Comparison of ENCODE assay signal across 32 cellular contexts in the genomic region with DNA sequence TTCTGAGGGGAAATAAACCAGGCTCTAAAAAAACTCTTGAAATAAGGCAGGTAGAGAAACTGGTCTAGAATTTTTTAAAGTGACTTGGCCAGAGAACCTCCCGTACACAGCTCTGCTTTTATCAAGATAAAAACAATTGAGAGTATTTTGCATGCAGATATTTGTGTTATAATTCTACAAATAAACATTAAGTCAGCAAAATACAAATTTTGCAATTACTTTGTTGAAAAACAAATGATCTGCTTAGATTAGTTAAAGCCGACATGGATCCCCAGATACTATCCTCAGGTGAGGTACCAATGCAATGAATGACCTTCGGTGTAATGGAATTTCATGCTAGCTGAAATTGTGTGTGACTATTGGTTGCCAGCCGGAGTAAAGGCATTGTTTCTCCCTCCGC.
"Had no signal": no experiment of that assay in that cellular context is flagged by ENCODE, and none has a peak within 500 bp of the region (broad histone marks: within the 10 kb centered on the region; RNA-seq: fewer than 3 reads in every experiment).

No MANE protein-coding gene starts in this region.

- H3K27me3 ChIP-seq: adrenal gland, body of pancreas, esophagus muscularis mucosa, foreskin keratinocyte, gastrocnemius medialis, heart left ventricle had no signal

- FAIRE-seq: colon had no signal

- H3K27ac ChIP-seq: adrenal gland, body of pancreas, esophagus muscularis mucosa, foreskin keratinocyte, gastrocnemius medialis, heart left ventricle, WERI-Rb-1 had no signal

- H3K4me3 ChIP-seq: adrenal gland, body of pancreas, esophagus muscularis mucosa, gastrocnemius medialis, heart left ventricle had no signal

- H3K36me3 ChIP-seq: adrenal gland, esophagus muscularis mucosa, gastrocnemius medialis, heart left ventricle, WERI-Rb-1 had no signal

- H3K9me3 ChIP-seq: adrenal gland, body of pancreas, esophagus muscularis mucosa, gastrocnemius medialis, heart left ventricle had no signal

- DNase-seq: activated B cell treated with CpG ODN at 0.5 μM for 24 hours; activated CD4-positive, alpha-beta memory T cell treated with anti-CD3 and anti-CD28 coated beads for 36 hours; activated CD4-positive, alpha-beta T cell treated with anti-CD3 and anti-CD28 coated beads, Interleukin-2, amount 10 ng/mL, durations not matched to agents 24 days and 14 days; activated CD8-positive, alpha-beta memory T cell treated with anti-CD3 and anti-CD28 coated beads, Interleukin-2, amount 10 ng/mL, durations not matched to agents 7 days and 5 days; activated CD8-positive, alpha-beta memory T cell treated with anti-CD3 and anti-CD28 coated beads, Interleukin-2, amount 50 U/mL, for 4 hours; activated CD8-positive, alpha-beta T cell treated with anti-CD3 and anti-CD28 coated beads, Interleukin-2, amount 10 ng/mL, durations not matched to agents 7 days and 5 days; activated effector memory CD4-positive, alpha-beta T cell treated with anti-CD3 and anti-CD28 coated beads, Interleukin-2, amount 50 U/mL, for 16 hours; activated naive CD4-positive, alpha-beta T cell treated with anti-CD3 and anti-CD28 coated beads for 36 hours; activated naive CD8-positive, alpha-beta T cell treated with anti-CD3 and anti-CD28 coated beads for 36 hours; activated naive CD8-positive, alpha-beta T cell treated with anti-CD3 and anti-CD28 coated beads, Interleukin-2, amount 50 U/mL, for 24 hours; activated T-cell treated with anti-CD3 and anti-CD28 coated beads, Interleukin-2, amount 50 U/mL, for 1 hour; activated T-cell treated with anti-CD3 and anti-CD28 coated beads, Interleukin-2, amount 50 U/mL, for 48 hours; adrenal gland; amygdala; aorta; body of pancreas; caudate nucleus; cortex of kidney; dermis blood vessel endothelial cell; effector CD4-positive, alpha-beta T cell; effector memory CD8-positive, alpha-beta T cell; erythroblast; foreskin keratinocyte; gastrocnemius medialis; glutamatergic neuron; heart left ventricle; T-helper 17 cell; T1000; WERI-Rb-1 had no signal

- H3K4me1 ChIP-seq: adrenal gland, body of pancreas, esophagus muscularis mucosa, foreskin keratinocyte, gastrocnemius medialis, heart left ventricle had no signal

- ATAC-seq: activated CD4-positive, CD25-positive, alpha-beta regulatory T cell treated with anti-CD3 and anti-CD28 coated beads, Interleukin-2, amount 50 U/mL, for 24 hours; activated CD8-positive, alpha-beta memory T cell treated with anti-CD3 and anti-CD28 coated beads, Interleukin-2, amount 10 ng/mL, durations not matched to agents 7 days and 5 days; activated CD8-positive, alpha-beta T cell treated with anti-CD3 and anti-CD28 coated beads, Interleukin-2, amount 10 ng/mL, durations not matched to agents 7 days and 5 days; activated naive CD8-positive, alpha-beta T cell treated with anti-CD3 and anti-CD28 coated beads, Interleukin-2, amount 50 U/mL, for 24 hours; body of pancreas; effector memory CD8-positive, alpha-beta T cell; foreskin keratinocyte; gastrocnemius medialis; heart left ventricle; T-helper 17 cell had no signal
